In the genomic region with DNA sequence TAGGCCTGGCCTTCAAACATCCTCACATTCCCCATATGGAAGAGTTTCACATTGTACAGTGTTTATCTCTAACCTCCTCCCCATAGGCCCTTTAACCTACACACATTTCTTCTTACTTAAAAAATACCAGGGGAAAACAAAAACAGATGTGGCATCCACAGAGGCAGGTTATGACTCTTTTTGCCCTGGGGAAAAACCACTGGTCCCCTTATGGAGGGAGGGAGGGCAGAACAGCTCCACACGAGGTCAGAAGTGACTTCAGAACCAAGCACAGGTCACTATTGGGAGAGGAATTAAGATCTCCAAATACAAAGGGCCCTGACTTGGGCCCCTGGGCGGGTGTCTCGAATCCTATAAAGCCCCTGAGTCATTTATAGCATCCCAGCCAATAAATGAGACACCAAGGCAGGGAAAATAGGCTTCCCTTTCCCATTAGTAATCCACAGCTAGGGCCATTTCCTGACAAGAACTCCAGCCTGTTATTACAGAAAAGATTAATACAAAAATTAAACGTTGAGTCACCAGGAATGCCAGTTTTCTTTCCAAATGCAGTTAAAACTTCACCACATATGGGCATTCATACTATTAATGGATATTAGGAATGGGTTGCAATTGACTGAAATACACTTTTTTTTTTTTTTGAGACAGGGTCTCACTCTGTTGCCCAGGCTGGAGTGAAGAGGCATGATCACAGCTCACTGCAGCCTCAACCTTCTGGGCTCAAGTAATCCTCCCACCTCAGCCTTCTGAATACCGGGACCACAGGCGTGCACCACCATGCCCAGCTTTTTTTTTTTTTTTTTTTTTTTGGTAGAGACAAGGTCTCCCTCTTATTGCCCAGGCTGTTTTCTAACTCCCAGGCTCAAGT, we compare ENCODE assay signal across 12 cellular contexts.
DNase-seq lines count a peak whose midpoint lies in the region; ATAC-seq and TF ChIP-seq lines count a peak whose summit lies in the region.
"Had no signal": no experiment of that assay in that cellular context is flagged by ENCODE, and none has a peak within 500 bp of the region (broad histone marks: within the 10 kb centered on the region; RNA-seq: fewer than 3 reads in every experiment).

No MANE protein-coding gene starts in this region.

- peak in 1 of 2 donors; percentile 6 for ATAC-seq in activated T-cell treated with anti-CD3 and anti-CD28 coated beads, Interleukin-2, amount 50 U/mL, for 4 hours
- ATAC-seq in WTC11 (no peak), thoracic aorta (ENCODE audit: insufficient number of reproducible peaks, low FRiP score, low read depth) (no peak), HG02571 (IDR thresholded peaks at IDR 0.05; ENCODE audit: unreplicated experiment) (no peak)

- H3K27me3 ChIP-seq in thoracic aorta (replicated peaks; ENCODE audit: insufficient read depth) = no peaks in the 10 kb centered on the region
- H3K27me3 ChIP-seq in uterus = no peaks in the 10 kb centered on the region

- no peaks in the 10 kb centered on the region for H3K9me3 Mint-ChIP-seq in activated T-cell treated with anti-CD3 and anti-CD28 coated beads, Interleukin-2, amount 50 U/mL, for 4 hours
- H3K9me3 Mint-ChIP-seq in activated T-cell treated with anti-CD3 and anti-CD28 coated beads, Interleukin-2, amount 50 U/mL, for 24 hours = no peaks in the 10 kb centered on the region
- H3K9me3 Mint-ChIP-seq in WTC11 = no peaks in the 10 kb centered on the region
- H3K9me3 Mint-ChIP-seq: CD14-positive monocyte; stimulated activated naive CD8-positive, alpha-beta T cell treated with anti-CD3 and anti-CD28 coated beads, Interleukin-15, Interleukin-2, amounts not matched to agents 100 ng/mL and 50 ng/mL, for 24 hours had no signal

- no peak overlapping the region for H3K27ac Mint-ChIP-seq in activated T-cell treated with anti-CD3 and anti-CD28 coated beads, Interleukin-2, amount 50 U/mL, for 24 hours
- H3K27ac Mint-ChIP-seq in WTC11 = peak overlapping the region; percentile 82
- H3K27ac Mint-ChIP-seq: activated naive CD8-positive, alpha-beta T cell had no signal

- no peak for DNase-seq in activated T-cell treated with anti-CD3 and anti-CD28 coated beads, Interleukin-2, amount 50 U/mL, for 4 hours
- DNase-seq in activated T-cell treated with anti-CD3 and anti-CD28 coated beads, Interleukin-2, amount 50 U/mL, for 24 hours = no peak
- no peak for DNase-seq in WTC11 (ENCODE audit: low spot score)
- DNase-seq in fibroblast of villous mesenchyme (ENCODE audit: low read depth) = peak; percentile 69
- DNase-seq in thoracic aorta (ENCODE audit: low spot score) = no peak
- no peak for DNase-seq in stimulated activated CD4-positive, alpha-beta T cell treated with anti-CD3 and anti-CD28 coated beads, Interleukin-4, amount 100 ng/mL, for 4 hours
- DNase-seq in uterus = no peak
- DNase-seq: NCI-H1092 had no signal

- H3K4me1 ChIP-seq in thoracic aorta (ENCODE audit: control insufficient read depth in 1 of 2, low read depth in 2 of 2) (peaks cover 6 to 16% of the 10 kb centered on the region in 2 donors), uterus (no peaks in the 10 kb centered on the region)

- H3K36me3 ChIP-seq in thoracic aorta (no peaks in the 10 kb centered on the region), uterus (no peaks in the 10 kb centered on the region)

- H3K9me3 ChIP-seq in thoracic aorta = no peaks in the 10 kb centered on the region
- H3K9me3 ChIP-seq in uterus = no peaks in the 10 kb centered on the region

- H3K4me1 Mint-ChIP-seq in activated T-cell treated with anti-CD3 and anti-CD28 coated beads, Interleukin-2, amount 50 U/mL, for 4 hours (ENCODE audit: low read depth) = peaks cover 18% of the 10 kb centered on the region
- H3K4me1 Mint-ChIP-seq in activated T-cell treated with anti-CD3 and anti-CD28 coated beads, Interleukin-2, amount 50 U/mL, for 24 hours (ENCODE audit: low read depth) = peaks cover 24% of the 10 kb centered on the region
- peaks cover 32% of the 10 kb centered on the region for H3K4me1 Mint-ChIP-seq in WTC11

- peaks cover 1% of the 10 kb centered on the region for H3K27me3 Mint-ChIP-seq in activated T-cell treated with anti-CD3 and anti-CD28 coated beads, Interleukin-2, amount 50 U/mL, for 4 hours (ENCODE audit: low read depth)
- H3K27me3 Mint-ChIP-seq in activated T-cell treated with anti-CD3 and anti-CD28 coated beads, Interleukin-2, amount 50 U/mL, for 24 hours = peaks cover 12% of the 10 kb centered on the region
- H3K27me3 Mint-ChIP-seq in WTC11 (ENCODE audit: low read depth) = no peaks in the 10 kb centered on the region
- H3K27me3 Mint-ChIP-seq: activated naive CD8-positive, alpha-beta T cell; stimulated activated naive CD8-positive, alpha-beta T cell treated with anti-CD3 and anti-CD28 coated beads, Interleukin-15, Interleukin-2, amounts not matched to agents 100 ng/mL and 50 ng/mL, for 24 hours had no signal

- intact Hi-C loops in uterus (cut with DNase I; ENCODE audit: low total_unique reads) = no loop called here

- no peak for TF ChIP-seq POLR2A in uterus (IDR thresholded peaks at IDR 0.05)

- POLR2A ChIA-PET in WTC11 (lab: Charles Lee) = interaction anchor here (0.7 kb wide), 1 partner anchor 97 kb away, joined by 5 read pairs; no protein-coding TSS in a partner anchor

- CTCF ChIA-PET in WTC11 (lab: Charles Lee) = interaction anchor here (0.6 to 0.9 kb wide), 2 partner anchors 40 to 868 kb away, joined by 3 to 5 read pairs; no protein-coding TSS in a partner anchor

- H3K36me3 Mint-ChIP-seq in activated T-cell treated with anti-CD3 and anti-CD28 coated beads, Interleukin-2, amount 50 U/mL, for 4 hours (ENCODE audit: insufficient read depth) = no peaks in the 10 kb centered on the region
- no peaks in the 10 kb centered on the region for H3K36me3 Mint-ChIP-seq in activated T-cell treated with anti-CD3 and anti-CD28 coated beads, Interleukin-2, amount 50 U/mL, for 24 hours (ENCODE audit: low read depth)
- no peaks in the 10 kb centered on the region for H3K36me3 Mint-ChIP-seq in WTC11
- H3K36me3 Mint-ChIP-seq: activated naive CD8-positive, alpha-beta T cell; CD14-positive monocyte had no signal

- H3K4me3 Mint-ChIP-seq in activated T-cell treated with anti-CD3 and anti-CD28 coated beads, Interleukin-2, amount 50 U/mL, for 4 hours = peak overlapping the region; percentile 5
- H3K4me3 Mint-ChIP-seq in activated T-cell treated with anti-CD3 and anti-CD28 coated beads, Interleukin-2, amount 50 U/mL, for 24 hours = no peak overlapping the region
- H3K4me3 Mint-ChIP-seq in WTC11 = no peak overlapping the region
- H3K4me3 Mint-ChIP-seq: activated naive CD8-positive, alpha-beta T cell; CD14-positive monocyte; stimulated activated naive CD8-positive, alpha-beta T cell treated with anti-CD3 and anti-CD28 coated beads, Interleukin-15, Interleukin-2, amounts not matched to agents 100 ng/mL and 50 ng/mL, for 24 hours had no signal

- peak overlapping the region; percentile 58 to 62 for H3K27ac ChIP-seq in thoracic aorta
- no peak overlapping the region for H3K27ac ChIP-seq in uterus

- H3K4me3 ChIP-seq in fibroblast of villous mesenchyme (ENCODE audit: low read depth, low read length) = no peak overlapping the region
- no peak overlapping the region for H3K4me3 ChIP-seq in thoracic aorta
- no peak overlapping the region for H3K4me3 ChIP-seq in uterus

- TF ChIP-seq CTCF in WTC11 (IDR thresholded peaks at IDR 0.05) (no peak), fibroblast of villous mesenchyme (IDR thresholded peaks at IDR 0.05; ENCODE audit: insufficient read depth, low read depth, low read length) (no peak), thoracic aorta (IDR thresholded peaks at IDR 0.05) (no peak), uterus (IDR thresholded peaks at IDR 0.05) (no peak)

TF ChIP-seq in WTC11, 78 proteins besides CTCF, POLR2A, EP300 and RAD21:
- TF ChIP-seq SOX15 (CRISPR knock-in tag; IDR thresholded peaks at IDR 0.05) (no peak), TCF7 (CRISPR knock-in tag; IDR thresholded peaks at IDR 0.05; ENCODE audit: low read depth) (no peak), ELF4 (CRISPR knock-in tag; IDR thresholded peaks at IDR 0.05; ENCODE audit: low read depth) (no peak), ZNF121 (CRISPR knock-in tag; IDR thresholded peaks at IDR 0.05) (peak; percentile 79)

Comparison
In these comparisons a context has a peak if more than half of its experiments do, and no peak if none do; other contexts are left out.
1. H3K27ac ChIP-seq: peak in thoracic aorta (2 of 2); none in uterus (0 of 2).